Comparison of ENCODE assay signal across 13 cellular contexts in genomic region chr9:129556576-129557191, GRCh38.
DNase-seq lines count a peak whose midpoint lies in the region; TF ChIP-seq lines count a peak whose summit lies in the region.
"Had no signal": no experiment of that assay in that cellular context is flagged by ENCODE, and none has a peak within 500 bp of the region (broad histone marks: within the 10 kb centered on the region; RNA-seq: fewer than 3 reads in every experiment).

No MANE protein-coding gene starts in this region.

- TF ChIP-seq POLR2A in prostate gland (IDR thresholded peaks at IDR 0.05) = no peak

- H3K9me3 ChIP-seq in WERI-Rb-1 (ENCODE audit: severe bottlenecking) = no peaks in the 10 kb centered on the region
- peaks cover 2% of the 10 kb centered on the region for H3K9me3 ChIP-seq in iPS-18c (ENCODE audit: control insufficient read depth, insufficient read depth, low read length)
- no peaks in the 10 kb centered on the region for H3K9me3 ChIP-seq in prostate gland
- H3K9me3 ChIP-seq: thoracic aorta had no signal

- TF ChIP-seq CTCF in WERI-Rb-1 (IDR thresholded peaks at IDR 0.05; ENCODE audit: low read depth, low read length) (no peak), prostate gland (IDR thresholded peaks at IDR 0.05) (peak in 1 of 4 experiments; percentile 5)

- intact Hi-C loops in prostate gland (cut with DNase I) (loop anchor here (5.0 kb wide), 1 partner anchor 41 kb away; no protein-coding TSS in a partner anchor), posterior vena cava (cut with DNase I) (loop anchor here in 1 of 2 donors (5.0 kb wide), 1 partner anchor 44 kb away; no protein-coding TSS in a partner anchor)

- no peaks in the 10 kb centered on the region for H3K27me3 ChIP-seq in WERI-Rb-1 (ENCODE audit: insufficient read depth, low read depth, severe bottlenecking)
- H3K27me3 ChIP-seq in prostate gland (replicated peaks; ENCODE audit: insufficient read depth) = no peaks in the 10 kb centered on the region

- no peaks in the 10 kb centered on the region for H3K4me1 ChIP-seq in prostate gland (replicated peaks)

- H3K4me3 ChIP-seq in WERI-Rb-1 (ENCODE audit: low read depth, low read length) (peak overlapping the region; percentile 21), iPS-18c (ENCODE audit: insufficient read depth, low read depth, low read length) (peak overlapping the region; percentile 34; the same call in 1 of the 2 replicates), prostate gland (no peak overlapping the region)
- H3K4me3 ChIP-seq: thoracic aorta had no signal

- peak; percentile 2 for DNase-seq in H4 (ENCODE audit: low spot score)
- peak; percentile 47 for DNase-seq in WERI-Rb-1
- no peak for DNase-seq in prostate gland (ENCODE audit: low spot score)
- no peak for DNase-seq in SHP77 (lab: John Stamatoyannopoulos, UW)
- no peak for DNase-seq in posterior vena cava (ENCODE audit: low spot score)
- no peak for DNase-seq in activated naive CD4-positive, alpha-beta T cell treated with Interleukin-2 at 50 U/mL for 16 hours
- DNase-seq: activated CD4-positive, alpha-beta memory T cell treated with anti-CD3 and anti-CD28 coated beads, Interleukin-2, amount 10 ng/mL, durations not matched to agents 7 days and 5 days; NK-92 treated with Interleukin-12 subunit alpha and Interleukin-12 subunit beta, amount 100 ng/mL, for 24 hours; Right ventricle myocardium superior; stimulated activated CD4-positive, alpha-beta T cell treated with anti-CD3 and anti-CD28 coated beads, Interleukin-12 subunit alpha, Interleukin-12 subunit beta, amount 100 ng/mL, for 4 hours had no signal

- 45% methylated on average over 10 of the region's 10 CpGs for WGBS in prostate gland

- peak overlapping the region; percentile 87 for H3K27ac ChIP-seq in WERI-Rb-1
- H3K27ac ChIP-seq in prostate gland = peak overlapping the region; percentile 64 to 66
- H3K27ac ChIP-seq: parathyroid adenoma, thoracic aorta had no signal

- H3K36me3 ChIP-seq in WERI-Rb-1 (no peaks in the 10 kb centered on the region), prostate gland (no peaks in the 10 kb centered on the region)
- H3K36me3 ChIP-seq: thoracic aorta had no signal

Comparison
In these comparisons a context has a peak if more than half of its experiments do, and no peak if none do; other contexts are left out.
1. DNase-seq: peak in H4 (single experiment) and WERI-Rb-1 (single experiment); none in prostate gland (single experiment), SHP77 (0 of 2), posterior vena cava (single experiment) and activated naive CD4-positive, alpha-beta T cell treated with Interleukin-2 at 50 U/mL for 16 hours (single experiment).
2. H3K4me3 ChIP-seq: peak in WERI-Rb-1 (single experiment) and iPS-18c (single experiment); none in prostate gland (0 of 2).